ENCODE assay signal across 16 cellular contexts in the genomic region with DNA sequence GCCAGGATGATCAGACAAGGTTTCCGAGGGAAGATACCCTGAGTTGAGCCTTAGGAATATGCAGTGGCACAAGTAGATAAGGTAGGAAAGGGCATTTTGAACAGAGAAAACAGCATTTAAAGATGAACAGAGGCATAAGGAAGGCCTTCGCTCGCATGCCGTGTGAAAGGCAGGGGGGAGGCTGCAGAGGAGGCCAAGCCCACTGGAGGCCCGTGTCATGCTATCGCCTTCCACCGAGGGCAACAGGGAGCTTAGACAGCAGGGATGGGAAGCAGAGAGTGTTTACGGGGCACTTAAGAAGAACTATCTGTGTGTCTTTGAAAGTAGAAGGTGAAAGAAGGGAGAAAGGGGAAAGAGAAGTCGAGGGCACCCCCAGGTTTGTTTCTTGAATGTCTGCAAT.
DNase-seq lines count a peak whose midpoint lies in the region; ATAC-seq, FAIRE-seq and TF ChIP-seq lines count a peak whose summit lies in the region.
"Had no signal": no experiment of that assay in that cellular context is flagged by ENCODE, and none has a peak within 500 bp of the region (broad histone marks: within the 10 kb centered on the region; RNA-seq: fewer than 3 reads in every experiment).

No MANE protein-coding gene starts in this region.

- POLR2A ChIA-PET in H1 (lab: Charles Lee; ENCODE audit: partially characterized antibody): interaction anchor here (2.0 kb wide), 1 partner anchor 50 kb away, joined by 8 read pairs; no protein-coding TSS in a partner anchor

- no peaks in the 10 kb centered on the region for H3K36me3 ChIP-seq in WERI-Rb-1
- no peaks in the 10 kb centered on the region for H3K36me3 ChIP-seq in H1 (ENCODE audit: control insufficient read depth in 2 of 4, insufficient read depth in 4 of 4, low read length in 3 of 4)
- H3K36me3 ChIP-seq in kidney (ENCODE audit: control insufficient read depth in 1 of 2, insufficient read depth in 2 of 2, low read length in 2 of 2): no peaks in the 10 kb centered on the region
- H3K36me3 ChIP-seq: BLaER1 treated with 17β-estradiol and CSF1 and Interleukin-3, amounts not matched to agents 10 nM and 100 nM; HAP-1 had no signal

- no peak; a peak in 1 of 4 replicates for TF ChIP-seq RAD21 in H1 (IDR thresholded peaks at IDR 0.05 in 1 of 2, conservative IDR thresholded peaks at IDR 0.05 in 1 of 2; ENCODE audit: low read depth in 2 of 2, low read length in 2 of 2)

- no peak overlapping the region for H2BK120ac ChIP-seq in H1 (replicated peaks; ENCODE audit: low read depth, low read length)

- H3K79me1 ChIP-seq in H1 (ENCODE audit: low read depth, low read length): no peaks in the 10 kb centered on the region

- H3K14ac ChIP-seq in H1 (ENCODE audit: insufficient read length): no peak overlapping the region

- no peak overlapping the region for H3K4me3 ChIP-seq in WERI-Rb-1 (ENCODE audit: low read depth, low read length)
- H3K4me3 ChIP-seq in H1 (ENCODE audit: extremely low read depth in 1 of 4, insufficient read depth in 2 of 4, low read depth in 3 of 4, low read length in 4 of 4): no peak overlapping the region
- no peak overlapping the region for H3K4me3 ChIP-seq in kidney (ENCODE audit: low read length in 2 of 2)
- H3K4me3 ChIP-seq: BLaER1 treated with 17β-estradiol and CSF1 and Interleukin-3, amounts not matched to agents 10 nM and 100 nM; GM23338; HAP-1 had no signal

- H4K5ac ChIP-seq in H1 (ENCODE audit: insufficient read length, low read depth, low read length): no peak overlapping the region

- no peaks in the 10 kb centered on the region for H4K20me1 ChIP-seq in H1 (replicated peaks in 1 of 2; ENCODE audit: control insufficient read depth in 1 of 2, insufficient read depth in 2 of 2, low read length in 2 of 2)
- H4K20me1 ChIP-seq: BLaER1 treated with 17β-estradiol and CSF1 and Interleukin-3, amounts not matched to agents 10 nM and 100 nM had no signal

- DNase-seq in WERI-Rb-1 (no peak), H1 (ENCODE audit: low read depth in 1 of 2, low spot score in 2 of 2) (no peak), kidney (peak; percentile 40), posterior vena cava (ENCODE audit: low spot score) (peak; percentile 52), NCI-H2227 (lab: John Stamatoyannopoulos, UW; ENCODE audit: unreplicated experiment) (no peak)
- DNase-seq: CD8-positive, alpha-beta memory T cell; COR-L47; DMS153; DMS79; GDM1 had no signal

- no peak for TF ChIP-seq EP300 in H1 (IDR thresholded peaks at IDR 0.05; ENCODE audit: borderline replicate concordance in 1 of 2, low read depth in 2 of 2, low read length in 2 of 2)

- H2BK5ac ChIP-seq in H1 (ENCODE audit: low read depth, low read length): no peak overlapping the region

- H3K9me3 ChIP-seq in WERI-Rb-1 (ENCODE audit: severe bottlenecking): no peaks in the 10 kb centered on the region
- peaks cover 0 to 8% of the 10 kb centered on the region in 2 experiments; a peak in 1 of 4 replicates for H3K9me3 ChIP-seq in H1 (ENCODE audit: insufficient read depth in 2 of 2, low read depth in 1 of 2, low read length in 1 of 2)
- H3K9me3 ChIP-seq in kidney (ENCODE audit: control insufficient read depth in 1 of 2, low read length in 2 of 2): no peaks in the 10 kb centered on the region
- H3K9me3 ChIP-seq: HAP-1 had no signal

- no peak overlapping the region for H2BK15ac ChIP-seq in H1 (ENCODE audit: low read length)

- no peak overlapping the region for H2AFZ ChIP-seq in H1 (ENCODE audit: low read length)
- H2AFZ ChIP-seq: GM23338 had no signal

- no peaks in the 10 kb centered on the region for H3K27me3 ChIP-seq in WERI-Rb-1 (ENCODE audit: insufficient read depth, low read depth, severe bottlenecking)
- H3K27me3 ChIP-seq in H1 (replicated peaks in 1 of 4; ENCODE audit: control insufficient read depth in 3 of 4, extremely low read depth in 1 of 4, insufficient read depth in 3 of 4, low read length in 3 of 4): no peaks in the 10 kb centered on the region
- H3K27me3 ChIP-seq: BLaER1 treated with 17β-estradiol and CSF1 and Interleukin-3, amounts not matched to agents 10 nM and 100 nM had no signal

- peaks cover 0 to 23% (median 8%) of the 10 kb centered on the region in 4 experiments; a peak in 6 of 7 replicates for H3K4me1 ChIP-seq in H1 (replicated peaks in 1 of 4; ENCODE audit: control insufficient read depth in 3 of 4, insufficient read depth in 4 of 4, low read length in 3 of 4)
- H3K4me1 ChIP-seq in kidney (ENCODE audit: control insufficient read depth in 1 of 2, insufficient read depth in 1 of 2, low read depth in 1 of 2, low read length in 2 of 2): peaks cover 0 to 2% of the 10 kb centered on the region in 2 donors
- H3K4me1 ChIP-seq: BLaER1 treated with 17β-estradiol and CSF1 and Interleukin-3, amounts not matched to agents 10 nM and 100 nM; HAP-1 had no signal

- intact Hi-C loops in kidney (cut with DNase I) (no loop called here), posterior vena cava (cut with DNase I) (no loop called here)

- H3K4ac ChIP-seq in H1 (replicated peaks; ENCODE audit: insufficient read length, low read depth, low read length): no peak overlapping the region

- no peak overlapping the region for H3K27ac ChIP-seq in WERI-Rb-1
- no peak overlapping the region for H3K27ac ChIP-seq in H1 (ENCODE audit: low read depth, low read length)
- H3K27ac ChIP-seq in kidney (ENCODE audit: low read depth in 2 of 2, low read length in 2 of 2): no peak overlapping the region
- H3K27ac ChIP-seq: BLaER1 treated with 17β-estradiol and CSF1 and Interleukin-3, amounts not matched to agents 10 nM and 100 nM had no signal

- no peak overlapping the region for H3K18ac ChIP-seq in H1 (ENCODE audit: extremely low read depth, low read length)

- TF ChIP-seq POLR2A in H1 (IDR thresholded peaks at IDR 0.05; ENCODE audit: control extremely low read depth in 1 of 2, low read depth in 2 of 2, low read length in 2 of 2): no peak

- H3K56ac ChIP-seq in H1 (replicated peaks; ENCODE audit: insufficient read length, low read depth, low read length): no peak overlapping the region

- ATAC-seq in HG02870 (IDR thresholded peaks at IDR 0.05; ENCODE audit: unreplicated experiment): no peak
- ATAC-seq: GM23338 had no signal

- no peak overlapping the region for H3K23ac ChIP-seq in H1 (ENCODE audit: insufficient read length)

- peak overlapping the region; percentile 93; the same call in 1 of the 2 replicates for H2BK12ac ChIP-seq in H1 (ENCODE audit: low read depth, low read length)

- H3K9ac ChIP-seq in H1 (replicated peaks in 1 of 4; ENCODE audit: extremely low read depth in 1 of 4, low read depth in 3 of 4, low read length in 3 of 4) (no peak overlapping the region), kidney (ENCODE audit: low read length in 2 of 2) (no peak overlapping the region)
- H3K9ac ChIP-seq: BLaER1 treated with 17β-estradiol and CSF1 and Interleukin-3, amounts not matched to agents 10 nM and 100 nM had no signal

- 89% methylated on average over 9 of the region's 9 CpGs; no CpG with 5 or more reads in 1 of the 2 experiments for WGBS in H1 (ENCODE audit: extremely low coverage in 1 of 2, insufficient coverage in 1 of 2, insufficient read length in 1 of 2, insufficient replicate concordance in 2 of 2, low coverage in 1 of 2, low lambda C conversion rate in 2 of 2, missing lambda C conversion rate in 1 of 2), 2 experiments

- FAIRE-seq in H1 (lab: Jason Lieb, UNC): no peak
- FAIRE-seq in kidney (lab: Jason Lieb, UNC): no peak
- FAIRE-seq: GM12892, GM18507 had no signal

- no peak overlapping the region for H2BK20ac ChIP-seq in H1 (ENCODE audit: low read length)

- 0 out of 2 replicates have a peak, but pooled peaks have one; percentile 6 for TF ChIP-seq CTCF in WERI-Rb-1 (IDR thresholded peaks at IDR 0.05; ENCODE audit: low read depth, low read length)
- peak in 2 of 3 experiments; percentile 7 to 24; a peak in 2 of 4 replicates for TF ChIP-seq CTCF in H1 (IDR thresholded peaks at IDR 0.05; ENCODE audit: control extremely low read depth in 1 of 3, insufficient read depth in 1 of 3, low read depth in 1 of 3, low read length in 3 of 3)
- TF ChIP-seq CTCF in kidney (IDR thresholded peaks at IDR 0.05; ENCODE audit: borderline replicate concordance, extremely low read depth, insufficient read depth): no peak

- H3K79me2 ChIP-seq in H1 (ENCODE audit: control insufficient read depth in 1 of 2, insufficient read depth in 2 of 2, low read length in 2 of 2): no peaks in the 10 kb centered on the region

- H2AK5ac ChIP-seq in H1 (ENCODE audit: low read depth, low read length): no peak overlapping the region

- H3K4me2 ChIP-seq in H1 (ENCODE audit: insufficient read depth in 1 of 2, low read depth in 2 of 2, low read length in 2 of 2): no peak overlapping the region
- H3K4me2 ChIP-seq: BLaER1 treated with 17β-estradiol and CSF1 and Interleukin-3, amounts not matched to agents 10 nM and 100 nM; GM23338 had no signal

- H4K91ac ChIP-seq in H1 (replicated peaks; ENCODE audit: insufficient read length, low read length): no peak overlapping the region

- H4K8ac ChIP-seq in H1 (ENCODE audit: extremely low read depth, insufficient read depth, low read length): no peak overlapping the region

- CTCF ChIA-PET in H1 (lab: Charles Lee; ENCODE audit: partially characterized antibody): interaction anchor here (1.0 to 2.3 kb wide), 15 partner anchors 8 to 171 kb away, joined by 3 to 11 read pairs (median 5); a partner anchor contains a TSS

- no peaks in the 10 kb centered on the region for H3K23me2 ChIP-seq in H1 (ENCODE audit: low read depth, low read length)

TF ChIP-seq in H1, 55 proteins besides CTCF, POLR2A, EP300 and RAD21 (continues in another document):
- TF ChIP-seq KDM5A (IDR thresholded peaks at IDR 0.05; ENCODE audit: low read length) (no peak), FOSL1 (IDR thresholded peaks at IDR 0.05; ENCODE audit: insufficient read depth, low read depth, low read length) (no peak), TEAD4 (IDR thresholded peaks at IDR 0.05; ENCODE audit: low read depth, low read length) (no peak), CHD2 (IDR thresholded peaks at IDR 0.05; ENCODE audit: low read length) (no peak), BACH1 (IDR thresholded peaks at IDR 0.05; ENCODE audit: low read length) (no peak), HDAC2 (IDR thresholded peaks at IDR 0.05; ENCODE audit: borderline replicate concordance in 1 of 2, low read depth in 2 of 2, low read length in 2 of 2) (no peak), JUN (IDR thresholded peaks at IDR 0.05; ENCODE audit: low read depth, low read length) (no peak), RFX5 (IDR thresholded peaks at IDR 0.05; ENCODE audit: borderline replicate concordance, low read depth, low read length) (no peak), SIN3A (conservative IDR thresholded peaks at IDR 0.05 in 1 of 2, IDR thresholded peaks at IDR 0.05 in 1 of 2; ENCODE audit: low read depth in 1 of 2, low read length in 2 of 2) (no peak), SRF (IDR thresholded peaks at IDR 0.05; ENCODE audit: low read depth, low read length) (no peak), SP1 (IDR thresholded peaks at IDR 0.05; ENCODE audit: low read depth, low read length) (no peak), TBP (IDR thresholded peaks at IDR 0.05; ENCODE audit: low read depth, low read length) (no peak), RXRA (IDR thresholded peaks at IDR 0.05; ENCODE audit: insufficient read depth, low read depth, low read length) (no peak), ASH2L (IDR thresholded peaks at IDR 0.05; ENCODE audit: low read length) (no peak), RBBP5 (IDR thresholded peaks at IDR 0.05; ENCODE audit: borderline replicate concordance, low read depth, low read length) (no peak)

Comparison
In these comparisons a context has a peak if more than half of its experiments do, and no peak if none do; other contexts are left out.
1. DNase-seq: peak in kidney (single experiment) and posterior vena cava (single experiment); none in WERI-Rb-1 (single experiment), H1 (0 of 2) and NCI-H2227 (single experiment).